13 cellular contexts compared by ENCODE assay signal in the genomic region with DNA sequence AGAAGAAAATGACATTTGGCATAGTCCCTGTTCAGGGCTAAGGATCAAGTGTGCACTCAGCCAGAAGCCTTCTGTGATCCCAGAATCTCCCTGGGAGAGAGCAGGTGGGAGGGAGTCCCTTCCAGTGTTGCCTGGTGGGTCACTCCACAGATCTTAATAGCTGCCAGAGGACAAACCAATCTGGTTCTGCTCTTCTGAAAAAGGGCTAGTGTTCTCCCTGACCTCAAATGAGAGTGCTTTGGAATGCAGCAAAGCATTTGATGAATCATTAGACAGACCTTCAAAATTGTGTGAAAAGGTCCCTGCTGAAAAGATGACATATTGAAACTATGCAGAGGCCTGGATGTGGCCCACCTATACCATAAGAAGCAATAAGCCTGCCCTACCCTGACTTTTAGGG.
DNase-seq lines count a peak whose midpoint lies in the region; ATAC-seq and TF ChIP-seq lines count a peak whose summit lies in the region.
"Had no signal": no experiment of that assay in that cellular context is flagged by ENCODE, and none has a peak within 500 bp of the region (broad histone marks: within the 10 kb centered on the region; RNA-seq: fewer than 3 reads in every experiment).

No MANE protein-coding gene starts in this region.

- no peaks in the 10 kb centered on the region for H3K36me3 Mint-ChIP-seq in activated T-helper 2 cell treated with anti-CD3 and anti-CD28 coated beads, Interferon-gamma antibody, Interleukin-2, Interleukin-4, amounts not matched to agents 10 μg/mL and 5 μg/mL and 100 μg/mL, durations not matched to agents 14 hours and 24 hours and 36 hours (ENCODE audit: low read depth)
- H3K36me3 Mint-ChIP-seq: stimulated activated effector memory CD8-positive, alpha-beta T cell treated with anti-CD3 and anti-CD28 coated beads, Interleukin-12 subunit alpha, Interleukin-12 subunit beta, amount 100 ng/mL, for 72 hours had no signal

- ATAC-seq in Right ventricle myocardium superior (ENCODE audit: poor library complexity) = peak; percentile 22
- no peak for ATAC-seq in left ventricle myocardium superior
- ATAC-seq in HG02885 (IDR thresholded peaks at IDR 0.05; ENCODE audit: poor library complexity, unreplicated experiment) = no peak
- ATAC-seq in HG03439 (IDR thresholded peaks at IDR 0.05; ENCODE audit: unreplicated experiment) = no peak
- ATAC-seq: A549; stimulated activated effector memory CD8-positive, alpha-beta T cell treated with anti-CD3 and anti-CD28 coated beads, Interleukin-12 subunit alpha, Interleukin-12 subunit beta, amount 100 ng/mL, for 72 hours had no signal

- H3K9me3 ChIP-seq in thyroid gland = no peaks in the 10 kb centered on the region
- H3K9me3 ChIP-seq: A549 had no signal

- H3K4me1 Mint-ChIP-seq in activated T-helper 2 cell treated with anti-CD3 and anti-CD28 coated beads, Interferon-gamma antibody, Interleukin-2, Interleukin-4, amounts not matched to agents 10 μg/mL and 5 μg/mL and 100 μg/mL, durations not matched to agents 14 hours and 24 hours and 36 hours (ENCODE audit: low read depth) = no peaks in the 10 kb centered on the region
- H3K4me1 Mint-ChIP-seq: stimulated activated effector memory CD8-positive, alpha-beta T cell treated with anti-CD3 and anti-CD28 coated beads, Interleukin-12 subunit alpha, Interleukin-12 subunit beta, amount 100 ng/mL, for 72 hours had no signal

- no peak overlapping the region for H3K27ac Mint-ChIP-seq in activated T-helper 2 cell treated with anti-CD3 and anti-CD28 coated beads, Interferon-gamma antibody, Interleukin-2, Interleukin-4, amounts not matched to agents 10 μg/mL and 5 μg/mL and 100 μg/mL, durations not matched to agents 14 hours and 24 hours and 36 hours
- H3K27ac Mint-ChIP-seq: stimulated activated effector memory CD8-positive, alpha-beta T cell treated with anti-CD3 and anti-CD28 coated beads, Interleukin-12 subunit alpha, Interleukin-12 subunit beta, amount 100 ng/mL, for 72 hours had no signal

- H3K4me3 Mint-ChIP-seq in activated T-helper 2 cell treated with anti-CD3 and anti-CD28 coated beads, Interferon-gamma antibody, Interleukin-2, Interleukin-4, amounts not matched to agents 10 μg/mL and 5 μg/mL and 100 μg/mL, durations not matched to agents 14 hours and 24 hours and 36 hours (ENCODE audit: low read depth) = no peak overlapping the region
- H3K4me3 Mint-ChIP-seq: stimulated activated effector memory CD8-positive, alpha-beta T cell treated with anti-CD3 and anti-CD28 coated beads, Interleukin-12 subunit alpha, Interleukin-12 subunit beta, amount 100 ng/mL, for 72 hours had no signal

- H3K4me3 ChIP-seq in thyroid gland (replicated peaks in 1 of 3) = no peak overlapping the region
- H3K4me3 ChIP-seq: A549 had no signal

- no peak for TF ChIP-seq POLR2A in thyroid gland (IDR thresholded peaks at IDR 0.05)

- no peaks in the 10 kb centered on the region for H3K9me3 Mint-ChIP-seq in activated T-helper 2 cell treated with anti-CD3 and anti-CD28 coated beads, Interferon-gamma antibody, Interleukin-2, Interleukin-4, amounts not matched to agents 10 μg/mL and 5 μg/mL and 100 μg/mL, durations not matched to agents 14 hours and 24 hours and 36 hours
- H3K9me3 Mint-ChIP-seq: stimulated activated effector memory CD8-positive, alpha-beta T cell treated with anti-CD3 and anti-CD28 coated beads, Interleukin-12 subunit alpha, Interleukin-12 subunit beta, amount 100 ng/mL, for 72 hours had no signal

- intact Hi-C loops in Right ventricle myocardium superior (cut with DNase I) (no loop called here), left ventricle myocardium superior (cut with micrococcal nuclease) (no loop called here), thyroid gland (cut with DNase I) (no loop called here)
- intact Hi-C loops in activated T-helper 2 cell treated with anti-CD3 and anti-CD28 coated beads, Interferon-gamma antibody, Interleukin-2, Interleukin-4, amounts not matched to agents 10 μg/mL and 5 μg/mL and 100 μg/mL, durations not matched to agents 14 hours and 24 hours and 36 hours (cut with micrococcal nuclease) = no loop called here

- no peak for TF ChIP-seq CTCF in thyroid gland (IDR thresholded peaks at IDR 0.05)

- peaks cover 7% of the 10 kb centered on the region in 2 donors for H3K4me1 ChIP-seq in thyroid gland
- H3K4me1 ChIP-seq: A549 had no signal

- H3K27me3 Mint-ChIP-seq in activated T-helper 2 cell treated with anti-CD3 and anti-CD28 coated beads, Interferon-gamma antibody, Interleukin-2, Interleukin-4, amounts not matched to agents 10 μg/mL and 5 μg/mL and 100 μg/mL, durations not matched to agents 14 hours and 24 hours and 36 hours (ENCODE audit: low read depth) = no peaks in the 10 kb centered on the region

- no peak for DNase-seq in Right ventricle myocardium superior
- no peak for DNase-seq in left ventricle myocardium superior
- peak in 31 of 56 donors; percentile 1 to 60 (median 12) for DNase-seq in amygdala (lab: John Stamatoyannopoulos, UW)
- peak; percentile 14 for DNase-seq in inferior parietal cortex (ENCODE audit: extremely low spot score)
- peak; percentile 29 to 39 for DNase-seq in thyroid gland
- DNase-seq in activated T-helper 2 cell treated with anti-CD3 and anti-CD28 coated beads, Interferon-gamma antibody, Interleukin-2, Interleukin-4, amounts not matched to agents 10 μg/mL and 5 μg/mL and 100 μg/mL, durations not matched to agents 14 hours and 24 hours and 36 hours (ENCODE audit: low spot score) = no peak
- DNase-seq: activated gamma-delta T cell treated with Interleukin-2 at 50 U/mL for 16 hours; DMS79 treated with DMSO at 0.1 percent for 48 hours; stimulated activated CD4-positive, alpha-beta T cell treated with anti-CD3 and anti-CD28 coated beads, Interleukin-15, amount 100 ng/mL, for 24 hours had no signal

- no peaks in the 10 kb centered on the region for H3K36me3 ChIP-seq in thyroid gland

- no peak overlapping the region for H3K27ac ChIP-seq in thyroid gland
- H3K27ac ChIP-seq: A549 had no signal

- no peaks in the 10 kb centered on the region for H3K27me3 ChIP-seq in thyroid gland

Comparison
In these comparisons a context has a peak if more than half of its experiments do, and no peak if none do; other contexts are left out.
1. DNase-seq: peak in amygdala (31 of 56), inferior parietal cortex (single experiment) and thyroid gland (2 of 2); none in Right ventricle myocardium superior (single experiment), left ventricle myocardium superior (single experiment) and activated T-helper 2 cell treated with anti-CD3 and anti-CD28 coated beads, Interferon-gamma antibody, Interleukin-2, Interleukin-4, amounts not matched to agents 10 μg/mL and 5 μg/mL and 100 μg/mL, durations not matched to agents 14 hours and 24 hours and 36 hours (single experiment).